Comparison of ENCODE assay signal across 10 cellular contexts in genomic region chr9:114696814-114697544, GRCh38. TPM values are rescaled to one million over a fixed set of nuclear protein-coding genes. Genes with fewer than 3 reads are reported as not detected.
A peak's percentile ranks its signal among the peaks of the same experiment; 100 is the strongest.
DNase-seq lines count a peak whose midpoint lies in the region; ATAC-seq, FAIRE-seq and TF ChIP-seq lines count a peak whose summit lies in the region.
"Had no signal": no experiment of that assay in that cellular context is flagged by ENCODE, and none has a peak within 500 bp of the region (broad histone marks: within the 10 kb centered on the region; RNA-seq: fewer than 3 reads in every experiment).

No MANE protein-coding gene starts in this region.

- TF ChIP-seq CTCF in PC-9 (conservative IDR thresholded peaks at IDR 0.05) (no peak), mesothelial cell of epicardium (IDR thresholded peaks at IDR 0.05; ENCODE audit: unreplicated experiment) (no peak)

- no peak overlapping the region for H3K4me3 Mint-ChIP-seq in mesothelial cell of epicardium

- H2AFZ ChIP-seq in PC-9: no peak overlapping the region

- peak; percentile 32 for DNase-seq in GM12892 (ENCODE audit: insufficient read length)
- DNase-seq in PC-9: no peak
- peak; percentile 72 for DNase-seq in fibroblast of peridontal ligament (ENCODE audit: extremely low read depth)
- no peak for DNase-seq in inferior parietal cortex (ENCODE audit: extremely low spot score)
- DNase-seq in NCI-H774 (lab: John Stamatoyannopoulos, UW): no peak
- no peak for DNase-seq in NCI-H1417 treated with DMSO at 0.1 percent for 48 hours (lab: John Stamatoyannopoulos, UW)
- DNase-seq in mesothelial cell of epicardium (ENCODE audit: low spot score in 2 of 2, unreplicated experiment in 2 of 2): no peak

- H3K79me2 ChIP-seq in PC-9 (ENCODE audit: low read depth): no peaks in the 10 kb centered on the region

- H3K4me1 Mint-ChIP-seq in mesothelial cell of epicardium: peaks cover 25% of the 10 kb centered on the region

- peaks cover 6% of the 10 kb centered on the region for H3K9me3 Mint-ChIP-seq in mesothelial cell of epicardium

- H3K9me2 ChIP-seq in PC-9 (ENCODE audit: insufficient read depth): no peaks in the 10 kb centered on the region

- peak overlapping the region; percentile 6; the same call in 1 of the 2 replicates for H3K4me2 ChIP-seq in PC-9

- intact Hi-C loops in PC-9 (cut with micrococcal nuclease; ENCODE audit: unreplicated experiment): no loop called here

- H3F3A ChIP-seq in PC-9 (ENCODE audit: insufficient read depth, low read depth): peaks cover 11% of the 10 kb centered on the region; the same call in 1 of the 2 replicates

- CTCF ChIA-PET in PC-9 (lab: Charles Lee): no interaction called here

- peak; percentile 89 for FAIRE-seq in GM12892 (lab: Jason Lieb, UNC)

- POLR2A ChIA-PET in PC-9 (lab: Charles Lee; ENCODE audit: unreplicated experiment): no interaction called here

- no peaks in the 10 kb centered on the region for H3K36me3 ChIP-seq in PC-9 (ENCODE audit: low read depth)

- H4K20me1 ChIP-seq in PC-9 (ENCODE audit: insufficient read depth): no peaks in the 10 kb centered on the region

- H3K27me3 Mint-ChIP-seq in mesothelial cell of epicardium (ENCODE audit: low read depth): no peaks in the 10 kb centered on the region

- no peak overlapping the region for H3K27ac ChIP-seq in PC-9

- no TSS peak for BruUV-seq in PC-9 (replicated peaks; lab: Mats Ljungman, UMichigan)

- H3K4me1 ChIP-seq in PC-9 (replicated peaks; ENCODE audit: insufficient read depth): peaks cover 26% of the 10 kb centered on the region

- no peaks in the 10 kb centered on the region for H3K27me3 ChIP-seq in PC-9 (ENCODE audit: insufficient read depth, low read depth)

- no peak for TF ChIP-seq POLR2A in GM12892 (IDR thresholded peaks at IDR 0.05; ENCODE audit: low read depth, low read length)

- peak; percentile 69 for ATAC-seq in GM21786 (IDR thresholded peaks at IDR 0.05; ENCODE audit: unreplicated experiment)

- no peak overlapping the region for H3K27ac Mint-ChIP-seq in mesothelial cell of epicardium

- H3K9me3 ChIP-seq in PC-9 (ENCODE audit: insufficient read depth, low read depth): no peaks in the 10 kb centered on the region

- peaks cover 2% of the 10 kb centered on the region for H3K36me3 Mint-ChIP-seq in mesothelial cell of epicardium

- H3K4me3 ChIP-seq in PC-9: no peak overlapping the region

RNA-seq across cellular contexts. Expression of gene TEX48, which starts 15.0 kb away (rescaled TPM):
- not detected for polyA plus RNA-seq in GM12892 (2012; ENCODE audit: missing spikeins)
- total RNA-seq in PC-9 (2021): not detected in 2 replicates
- total RNA-seq in mesothelial cell of epicardium: not detected in 3 replicates
- total RNA-seq: skeletal muscle tissue had no signal
- polyA plus RNA-seq: adipose tissue had no signal

RNA-seq across cellular contexts. Expression of gene TEX53, which starts 39.4 kb away (rescaled TPM):
- not detected for polyA plus RNA-seq in GM12892 (2012; ENCODE audit: missing spikeins)
- not detected in 2 replicates for total RNA-seq in PC-9 (2021)
- total RNA-seq in mesothelial cell of epicardium: not detected in 3 replicates
- total RNA-seq: skeletal muscle tissue had no signal
- polyA plus RNA-seq: adipose tissue had no signal

Comparison
In these comparisons a context has a peak if more than half of its experiments do, and no peak if none do; other contexts are left out.
1. DNase-seq: peak in GM12892 (single experiment) and fibroblast of peridontal ligament (single experiment); none in PC-9 (0 of 2), inferior parietal cortex (single experiment), NCI-H774 (single experiment), NCI-H1417 treated with DMSO at 0.1 percent for 48 hours (single experiment) and mesothelial cell of epicardium (0 of 2).